ENCODE assay signal across 14 cellular contexts in the genomic region with DNA sequence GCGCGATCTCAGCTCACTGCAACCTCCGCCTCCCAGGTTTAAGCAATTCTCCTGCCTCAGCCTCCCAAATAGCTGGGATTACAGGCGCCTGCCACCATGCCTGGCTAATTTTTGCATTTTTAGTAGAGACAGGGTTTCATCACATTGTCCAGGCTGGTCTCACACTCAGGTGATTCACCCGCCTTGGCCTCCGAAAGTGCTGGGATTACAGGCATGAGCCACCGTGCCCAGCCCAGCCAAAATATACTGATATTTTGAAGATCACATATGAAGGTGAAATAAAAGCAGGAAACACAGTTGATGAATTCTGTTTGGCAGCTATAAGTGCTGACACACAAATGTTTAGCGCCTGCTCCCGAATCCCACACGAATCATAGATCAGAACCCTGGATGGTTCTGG. TPM values are rescaled to one million over a fixed set of nuclear protein-coding genes. Genes with fewer than 3 reads are reported as not detected.
"Had no signal": no experiment of that assay in that cellular context is flagged by ENCODE, and none has a peak within 500 bp of the region (broad histone marks: within the 10 kb centered on the region; RNA-seq: fewer than 3 reads in every experiment).

No MANE protein-coding gene starts in this region.

RNA-seq across cellular contexts. Expression of gene IRX4, which starts 39.0 kb away (rescaled TPM):
- total RNA-seq: activated B cell treated with CpG ODN at 0.5 μM for 24 hours; activated CD4-positive, alpha-beta memory T cell treated with anti-CD3 and anti-CD28 coated beads for 36 hours; activated CD4-positive, alpha-beta memory T cell treated with anti-CD3 and anti-CD28 coated beads, Interleukin-2, amount 10 ng/mL, durations not matched to agents 7 days and 5 days; activated CD4-positive, alpha-beta T cell treated with anti-CD3 and anti-CD28 coated beads for 36 hours; activated CD4-positive, alpha-beta T cell treated with anti-CD3 and anti-CD28 coated beads, Interleukin-2, amount 10 ng/mL, durations not matched to agents 24 days and 14 days; activated CD4-positive, alpha-beta T cell treated with anti-CD3 and anti-CD28 coated beads, Interleukin-2, amount 10 ng/mL, durations not matched to agents 7 days and 5 days; activated CD8-positive, alpha-beta memory T cell treated with anti-CD3 and anti-CD28 coated beads for 36 hours; activated CD8-positive, alpha-beta memory T cell treated with anti-CD3 and anti-CD28 coated beads, Interleukin-2, amount 10 ng/mL, durations not matched to agents 7 days and 5 days; activated CD8-positive, alpha-beta T cell treated with anti-CD3 and anti-CD28 coated beads for 36 hours; activated CD8-positive, alpha-beta T cell treated with anti-CD3 and anti-CD28 coated beads, Interleukin-2, amount 10 ng/mL, durations not matched to agents 7 days and 5 days; T-cell; T-helper 1 cell treated with Interleukin-12 subunit alpha and Interleukin-12 subunit beta and Interleukin-4 antibody, amounts not matched to agents 30 ng/mL and 1 ng/mL, for 36 hours; T-helper 17 cell; T-helper 2 cell treated with Interferon-gamma antibody and Interleukin-4, amounts not matched to agents 100 ng/mL and 5 ng/mL, for 36 hours had no signal
